8 cellular contexts compared by ENCODE assay signal in genomic region chr19:58097783-58098681, GRCh38. TPM values are rescaled to one million over a fixed set of nuclear protein-coding genes. Genes with fewer than 3 reads are reported as not detected.
DNase-seq lines count a peak whose midpoint lies in the region; ATAC-seq lines count a peak whose summit lies in the region.

Gene ZSCAN18, minus strand, starts transcription at chr19:58098231. Its CDS starts 7,964 bp downstream, at chr19:58090267.

- peak within 1 kb of the TSS; percentile 75 for H3K4me3 Mint-ChIP-seq in activated CD8-positive, alpha-beta memory T cell treated with anti-CD3 and anti-CD28 coated beads, Interleukin-2, amount 10 ng/mL, durations not matched to agents 7 days and 5 days

- peak within 1 kb of the TSS; percentile 64 to 94 for H3K14ac ChIP-seq in mesenchymal stem cell (ENCODE audit: low read length in 2 of 2)

- H2AFZ ChIP-seq in mesenchymal stem cell (ENCODE audit: low read depth, low read length) = peak within 1 kb of the TSS; percentile 87

- H3K36me3 Mint-ChIP-seq in activated CD8-positive, alpha-beta memory T cell treated with anti-CD3 and anti-CD28 coated beads, Interleukin-2, amount 10 ng/mL, durations not matched to agents 7 days and 5 days = peaks cover 15% of the 10 kb centered on the region

- ATAC-seq in HG02870 (IDR thresholded peaks at IDR 0.05; ENCODE audit: unreplicated experiment) = peak; percentile 59
- peak; percentile 98 for ATAC-seq in activated CD8-positive, alpha-beta memory T cell treated with anti-CD3 and anti-CD28 coated beads, Interleukin-2, amount 10 ng/mL, durations not matched to agents 7 days and 5 days
- ATAC-seq in GM19395 (IDR thresholded peaks at IDR 0.05; ENCODE audit: unreplicated experiment) = no peak

- 2% methylated on average over 65 of the region's 67 CpGs for WGBS in mesenchymal stem cell

- no peak within 1 kb of the TSS for H2AK5ac ChIP-seq in mesenchymal stem cell (ENCODE audit: low read length, severe bottlenecking)

- H2BK15ac ChIP-seq in mesenchymal stem cell (ENCODE audit: low read depth, poor library complexity, severe bottlenecking) = peak within 1 kb of the TSS; percentile 88

- no peak within 1 kb of the TSS for H3K23ac ChIP-seq in mesenchymal stem cell (ENCODE audit: low read length in 2 of 2)

- peak within 1 kb of the TSS; percentile 88 for H3K4me2 ChIP-seq in mesenchymal stem cell (ENCODE audit: low read length, poor library complexity, severe bottlenecking)

- no peak within 1 kb of the TSS for H2BK12ac ChIP-seq in mesenchymal stem cell (ENCODE audit: low read length in 2 of 2)

- DNase-seq in EH (ENCODE audit: low read depth) = peak; percentile 77
- DNase-seq in NCI-H510A treated with DMSO at 0.1 percent for 48 hours (lab: John Stamatoyannopoulos, UW) = peak; percentile 77
- DNase-seq in activated CD8-positive, alpha-beta memory T cell treated with anti-CD3 and anti-CD28 coated beads, Interleukin-2, amount 10 ng/mL, durations not matched to agents 7 days and 5 days = peak; percentile 96
- peak; percentile 97 for DNase-seq in mesenchymal stem cell
- DNase-seq in stimulated activated CD4-positive, alpha-beta T cell treated with anti-CD3 and anti-CD28 coated beads, TNF-alpha, amount 100 ng/mL, for 48 hours (ENCODE audit: low read depth in 3 of 3) = peak; percentile 85 to 92 (median 86)

- peak within 1 kb of the TSS; percentile 86 for H3K4me3 ChIP-seq in endocrine pancreas (ENCODE audit: control insufficient read depth, insufficient read depth, low read length)
- H3K4me3 ChIP-seq in mesenchymal stem cell (ENCODE audit: insufficient read depth in 1 of 2, low read depth in 1 of 2, low read length in 2 of 2) = peak within 1 kb of the TSS; percentile 79 to 89

- H4K8ac ChIP-seq in mesenchymal stem cell (ENCODE audit: low read length) = peak within 1 kb of the TSS; percentile 88

- H3K4me1 Mint-ChIP-seq in activated CD8-positive, alpha-beta memory T cell treated with anti-CD3 and anti-CD28 coated beads, Interleukin-2, amount 10 ng/mL, durations not matched to agents 7 days and 5 days = peaks cover 9% of the 10 kb centered on the region

- peak within 1 kb of the TSS; percentile 19 for H3K27ac ChIP-seq in mesenchymal stem cell (ENCODE audit: low read length, poor library complexity, severe bottlenecking)

- H3K27ac Mint-ChIP-seq in activated CD8-positive, alpha-beta memory T cell treated with anti-CD3 and anti-CD28 coated beads, Interleukin-2, amount 10 ng/mL, durations not matched to agents 7 days and 5 days = peak within 1 kb of the TSS; percentile 92

- H3K4me1 ChIP-seq in endocrine pancreas (ENCODE audit: control insufficient read depth, insufficient read depth, low read length) (no peaks in the 10 kb centered on the region), mesenchymal stem cell (ENCODE audit: control insufficient read depth, insufficient read depth, low read depth, low read length) (peaks cover 4% of the 10 kb centered on the region)

- no peaks in the 10 kb centered on the region for H3K27me3 ChIP-seq in endocrine pancreas (ENCODE audit: control insufficient read depth, insufficient read depth, low read length)
- no peaks in the 10 kb centered on the region for H3K27me3 ChIP-seq in mesenchymal stem cell (ENCODE audit: control insufficient read depth in 1 of 2, insufficient read depth in 1 of 2, low read length in 2 of 2)

- H3K79me1 ChIP-seq in mesenchymal stem cell (replicated peaks; ENCODE audit: low read length, poor library complexity, severe bottlenecking) = peaks cover 34% of the 10 kb centered on the region

- peaks cover 19% of the 10 kb centered on the region for H3K9me3 Mint-ChIP-seq in activated CD8-positive, alpha-beta memory T cell treated with anti-CD3 and anti-CD28 coated beads, Interleukin-2, amount 10 ng/mL, durations not matched to agents 7 days and 5 days (ENCODE audit: low read depth)

- H2BK120ac ChIP-seq in mesenchymal stem cell (ENCODE audit: low read depth, low read length) = peak within 1 kb of the TSS; percentile 24

- no peaks in the 10 kb centered on the region for H3K27me3 Mint-ChIP-seq in activated CD8-positive, alpha-beta memory T cell treated with anti-CD3 and anti-CD28 coated beads, Interleukin-2, amount 10 ng/mL, durations not matched to agents 7 days and 5 days

- H3K4ac ChIP-seq in mesenchymal stem cell (ENCODE audit: low read depth in 1 of 2, low read length in 2 of 2) = peak within 1 kb of the TSS; percentile 70 to 89

- peak within 1 kb of the TSS; percentile 83 for H3K9ac ChIP-seq in endocrine pancreas (ENCODE audit: control insufficient read depth, insufficient read depth, low read length)
- peak within 1 kb of the TSS; percentile 98 for H3K9ac ChIP-seq in mesenchymal stem cell (ENCODE audit: low read length)

- CTCF ChIA-PET in activated CD8-positive, alpha-beta memory T cell treated with anti-CD3 and anti-CD28 coated beads, Interleukin-2, amount 10 ng/mL, durations not matched to agents 7 days and 5 days (lab: Charles Lee) = no interaction called here

- peak within 1 kb of the TSS; percentile 94 for H4K91ac ChIP-seq in mesenchymal stem cell (ENCODE audit: low read length)

- H3K36me3 ChIP-seq in endocrine pancreas (ENCODE audit: control insufficient read depth, insufficient read depth, low read length) (no peaks in the 10 kb centered on the region), mesenchymal stem cell (ENCODE audit: control insufficient read depth in 1 of 2, insufficient read depth in 2 of 2, low read depth in 1 of 2, low read length in 2 of 2) (peaks cover 0 to 30% of the 10 kb centered on the region in 2 experiments)

- H3K18ac ChIP-seq in mesenchymal stem cell (ENCODE audit: low read depth in 1 of 2, low read length in 2 of 2) = peak within 1 kb of the TSS; percentile 71 to 93

- H3K9me3 ChIP-seq in endocrine pancreas (ENCODE audit: control insufficient read depth, low read length) (no peaks in the 10 kb centered on the region), mesenchymal stem cell (ENCODE audit: control insufficient read depth, low read length) (peaks cover 61% of the 10 kb centered on the region)

- no peak within 1 kb of the TSS for H2BK5ac ChIP-seq in mesenchymal stem cell (ENCODE audit: low read depth, low read length, poor library complexity, severe bottlenecking)

RNA-seq across cellular contexts. Expression of gene ZSCAN18, which starts in this region (rescaled TPM):
- total RNA-seq in activated CD8-positive, alpha-beta memory T cell treated with anti-CD3 and anti-CD28 coated beads, Interleukin-2, amount 10 ng/mL, durations not matched to agents 7 days and 5 days = 10 to 100 TPM; 15.9 to 24.8 TPM
- 23.0 TPM for polyA plus RNA-seq in mesenchymal stem cell (2013, experiment 1 of 2)
- polyA plus RNA-seq in mesenchymal stem cell (2013, experiment 2 of 2) = 23.2 TPM
